Comparison of ENCODE assay signal across 1 cellular context in genomic region chr9:105244274-105244995, GRCh38.
A peak's percentile ranks its signal among the peaks of the same experiment; 100 is the strongest.
TF ChIP-seq lines count a peak whose summit lies in the region.

Gene SLC44A1 (plus strand): TSS chr9:105244651. CDS start chr9:105244869, 218 bp downstream.

TF ChIP-seq in HepG2, 621 proteins besides CTCF, POLR2A, EP300 and RAD21 (continued from another document):
- TF ChIP-seq SOX13 (IDR thresholded peaks at IDR 0.05) (peak; percentile 23; the same call in 1 of the 2 replicates), SOX13 (CRISPR knock-in tag; conservative IDR thresholded peaks at IDR 0.05 in 1 of 2, IDR thresholded peaks at IDR 0.05 in 1 of 2) (peak in 1 of 2 experiments; percentile 80; a peak in 2 of 4 replicates), CHD2 (IDR thresholded peaks at IDR 0.05; ENCODE audit: low read depth, low read length) (peak; percentile 64; the same call in 1 of the 2 replicates), ZNF329 (CRISPR knock-in tag; IDR thresholded peaks at IDR 0.05; ENCODE audit: low read depth) (peak; percentile 88), XRCC5 (optimal IDR thresholded peaks at IDR 0.05; ENCODE audit: low read length) (peak; percentile 98), HOMEZ (CRISPR knock-in tag; IDR thresholded peaks at IDR 0.05; ENCODE audit: low read depth) (peak; percentile 72), RNF219 (CRISPR knock-in tag; IDR thresholded peaks at IDR 0.05) (no peak; the same call in 1 of the 2 replicates), GTF3A (CRISPR knock-in tag; conservative IDR thresholded peaks at IDR 0.05) (peak; percentile 95; the same call in 1 of the 2 replicates), SMAD9 (CRISPR knock-in tag; IDR thresholded peaks at IDR 0.05) (peak; percentile 51; the same call in 1 of the 2 replicates), MIXL1 (CRISPR knock-in tag; IDR thresholded peaks at IDR 0.05) (peak; percentile 91), SNAPC5 (CRISPR knock-in tag; IDR thresholded peaks at IDR 0.05; ENCODE audit: borderline replicate concordance) (peak; percentile 68; the same call in 1 of the 2 replicates), MED13 (CRISPR knock-in tag; IDR thresholded peaks at IDR 0.05) (peak; percentile 84), ZSCAN25 (CRISPR knock-in tag; IDR thresholded peaks at IDR 0.05) (peak; percentile 54; the same call in 1 of the 2 replicates), RCOR2 (CRISPR knock-in tag; IDR thresholded peaks at IDR 0.05) (peak; percentile 80; the same call in 1 of the 2 replicates), ZHX2 (IDR thresholded peaks at IDR 0.05; ENCODE audit: low read depth) (peak; percentile 62), ZHX2 (CRISPR knock-in tag; IDR thresholded peaks at IDR 0.05; ENCODE audit: borderline replicate concordance) (peak; percentile 71; the same call in 1 of the 2 replicates), HNF4G (IDR thresholded peaks at IDR 0.05; ENCODE audit: borderline replicate concordance, low read depth, low read length) (peak; percentile 48; the same call in 1 of the 2 replicates), HNF4G (CRISPR knock-in tag; IDR thresholded peaks at IDR 0.05; ENCODE audit: borderline replicate concordance, low read depth) (peak; percentile 87), TMF1 (CRISPR knock-in tag; IDR thresholded peaks at IDR 0.05; ENCODE audit: low read depth) (peak; percentile 76; the same call in 1 of the 2 replicates), ZHX1 (CRISPR knock-in tag; IDR thresholded peaks at IDR 0.05; ENCODE audit: low read depth) (0 out of 2 replicates have a peak, but pooled peaks have one; percentile 76), SALL1 (CRISPR knock-in tag; IDR thresholded peaks at IDR 0.05) (peak; percentile 99), ATF7 (IDR thresholded peaks at IDR 0.05) (no peak), ATF7 (CRISPR knock-in tag; IDR thresholded peaks at IDR 0.05) (peak; percentile 79; the same call in 1 of the 2 replicates), PBX2 (CRISPR knock-in tag; IDR thresholded peaks at IDR 0.05) (no peak), ZNF781 (CRISPR knock-in tag; IDR thresholded peaks at IDR 0.05; ENCODE audit: borderline replicate concordance, not compliant biosample characterization) (peak; percentile 66), SRSF4 (IDR thresholded peaks at IDR 0.05; ENCODE audit: low read depth, low read length, poor library complexity, severe bottlenecking) (no peak), ZNF749 (CRISPR knock-in tag; IDR thresholded peaks at IDR 0.05; ENCODE audit: borderline replicate concordance) (peak; percentile 32; the same call in 1 of the 2 replicates), YEATS2 (CRISPR knock-in tag; IDR thresholded peaks at IDR 0.05; ENCODE audit: borderline replicate concordance) (peak; percentile 86), ELF1 (CRISPR knock-in tag; IDR thresholded peaks at IDR 0.05) (peak; percentile 82), HMG20A (CRISPR knock-in tag; IDR thresholded peaks at IDR 0.05; ENCODE audit: borderline replicate concordance) (peak; percentile 77)
